In the genomic region with DNA sequence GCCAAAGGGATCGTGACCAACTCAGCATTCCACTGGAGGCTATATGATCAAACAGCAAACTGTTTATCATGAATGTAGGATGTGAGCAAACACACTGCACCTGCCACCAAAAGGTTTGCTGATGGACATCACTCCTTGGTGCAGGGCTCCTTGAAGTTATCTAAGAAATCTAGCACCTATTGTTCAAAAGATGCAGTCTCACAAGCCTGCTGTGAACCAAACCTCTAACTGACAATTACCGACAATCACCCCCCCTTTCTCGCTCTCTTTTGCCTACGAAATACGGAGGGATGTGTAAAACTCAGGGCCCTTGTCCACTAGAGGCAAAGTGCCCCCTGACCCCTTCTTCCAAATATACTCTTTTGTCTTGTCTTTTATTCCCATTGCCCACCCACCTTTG, we compare ENCODE assay signal across 26 cellular contexts. TPM values are rescaled to one million over a fixed set of nuclear protein-coding genes. Genes with fewer than 3 reads are reported as not detected.
"Had no signal": no experiment of that assay in that cellular context is flagged by ENCODE, and none has a peak within 500 bp of the region (broad histone marks: within the 10 kb centered on the region; RNA-seq: fewer than 3 reads in every experiment).

No MANE protein-coding gene starts in this region.

- H3K9me3 ChIP-seq: adrenal gland, breast epithelium, SK-N-SH had no signal

- DNase-seq: activated CD4-positive, alpha-beta memory T cell treated with anti-CD3 and anti-CD28 coated beads, Interleukin-2, amount 10 ng/mL, durations not matched to agents 7 days and 5 days; activated CD4-positive, alpha-beta T cell treated with anti-CD3 and anti-CD28 coated beads for 36 hours; activated CD4-positive, alpha-beta T cell treated with anti-CD3 and anti-CD28 coated beads, Interleukin-2, amount 50 U/mL, for 1 hour; activated gamma-delta T cell; activated naive CD4-positive, alpha-beta T cell treated with anti-CD3 and anti-CD28 coated beads for 36 hours; activated T-cell treated with anti-CD3 and anti-CD28 coated beads, Interleukin-2, amount 50 U/mL, for 24 hours; adrenal gland; anterior cingulate cortex; Kasumi-1; KBM-7; NCI-H1105 treated with DMSO at 0.1 percent for 48 hours; NCI-H1436 treated with DMSO at 0.1 percent for 48 hours; NCI-H187; NCI-H2081; NCI-H510A treated with DMSO at 0.1 percent for 48 hours; NCI-H69; NK-92 treated with Interleukin-12 subunit alpha and Interleukin-12 subunit beta, amount 100 ng/mL, for 24 hours; OCI-M1; RPMI8226; SK-N-SH; T-helper 1 cell; WERI-Rb-1 had no signal

- H3K27ac Mint-ChIP-seq: activated CD4-positive, alpha-beta memory T cell treated with anti-CD3 and anti-CD28 coated beads, Interleukin-2, amount 10 ng/mL, durations not matched to agents 7 days and 5 days; activated CD4-positive, alpha-beta T cell treated with anti-CD3 and anti-CD28 coated beads for 36 hours; activated naive CD4-positive, alpha-beta T cell treated with anti-CD3 and anti-CD28 coated beads for 36 hours; activated naive CD8-positive, alpha-beta T cell; activated T-cell treated with anti-CD3 and anti-CD28 coated beads, Interleukin-2, amount 50 U/mL, for 24 hours had no signal

- H3K9me3 Mint-ChIP-seq: activated CD4-positive, alpha-beta memory T cell treated with anti-CD3 and anti-CD28 coated beads, Interleukin-2, amount 10 ng/mL, durations not matched to agents 7 days and 5 days; activated naive CD4-positive, alpha-beta T cell treated with anti-CD3 and anti-CD28 coated beads for 36 hours; activated T-cell treated with anti-CD3 and anti-CD28 coated beads, Interleukin-2, amount 50 U/mL, for 24 hours had no signal

- H3K27me3 ChIP-seq: adrenal gland, breast epithelium had no signal

- H3K4me3 Mint-ChIP-seq: activated CD4-positive, alpha-beta memory T cell treated with anti-CD3 and anti-CD28 coated beads, Interleukin-2, amount 10 ng/mL, durations not matched to agents 7 days and 5 days; activated CD4-positive, alpha-beta T cell treated with anti-CD3 and anti-CD28 coated beads for 36 hours; activated naive CD4-positive, alpha-beta T cell treated with anti-CD3 and anti-CD28 coated beads for 36 hours; activated naive CD8-positive, alpha-beta T cell; activated T-cell treated with anti-CD3 and anti-CD28 coated beads, Interleukin-2, amount 50 U/mL, for 24 hours had no signal

- ATAC-seq: activated CD4-positive, alpha-beta T cell treated with anti-CD3 and anti-CD28 coated beads for 36 hours; Panc1; Right ventricle myocardium inferior had no signal

- H3K27ac ChIP-seq: adrenal gland, breast epithelium, WERI-Rb-1 had no signal

- H3K4me3 ChIP-seq: adrenal gland, breast epithelium had no signal

- H3K36me3 ChIP-seq: adrenal gland, breast epithelium had no signal

- H3K9ac ChIP-seq: SK-N-SH had no signal

- H3K27me3 Mint-ChIP-seq: activated CD4-positive, alpha-beta T cell treated with anti-CD3 and anti-CD28 coated beads for 36 hours; activated naive CD8-positive, alpha-beta T cell had no signal

RNA-seq across cellular contexts. Expression of gene CCIN, which starts 19.0 kb away (rescaled TPM):
- total RNA-seq: activated CD4-positive, alpha-beta T cell treated with anti-CD3 and anti-CD28 coated beads for 36 hours; activated naive CD4-positive, alpha-beta T cell treated with anti-CD3 and anti-CD28 coated beads for 36 hours; Right ventricle myocardium inferior had no signal
